21 cellular contexts compared by ENCODE assay signal in genomic region chr7:37007731-37008130, GRCh38.
DNase-seq lines count a peak whose midpoint lies in the region; ATAC-seq and TF ChIP-seq lines count a peak whose summit lies in the region.
"Had no signal": no experiment of that assay in that cellular context is flagged by ENCODE, and none has a peak within 500 bp of the region (broad histone marks: within the 10 kb centered on the region; RNA-seq: fewer than 3 reads in every experiment).

No MANE protein-coding gene starts in this region.

- H3K4me1 Mint-ChIP-seq in central memory CD8-positive, alpha-beta T cell = peaks cover 17% of the 10 kb centered on the region
- peaks cover 54% of the 10 kb centered on the region for H3K4me1 Mint-ChIP-seq in nephron
- H3K4me1 Mint-ChIP-seq in stimulated activated naive B cell treated with anti-CD40 and anti-IgM and Interleukin-4, amounts not matched to agents 10 μg/mL and 1 μg/mL and 100 μg/mL, for 72 hours = no peaks in the 10 kb centered on the region
- H3K4me1 Mint-ChIP-seq: B cell had no signal

- H3K9me3 Mint-ChIP-seq in central memory CD8-positive, alpha-beta T cell = no peaks in the 10 kb centered on the region
- H3K9me3 Mint-ChIP-seq in nephron = no peaks in the 10 kb centered on the region
- H3K9me3 Mint-ChIP-seq in stimulated activated naive B cell treated with anti-CD40 and anti-IgM and Interleukin-4, amounts not matched to agents 10 μg/mL and 1 μg/mL and 100 μg/mL, for 72 hours = peaks cover 0 to 2% of the 10 kb centered on the region in 2 donors

- H3K27me3 Mint-ChIP-seq in central memory CD8-positive, alpha-beta T cell = no peaks in the 10 kb centered on the region
- H3K27me3 Mint-ChIP-seq in nephron (ENCODE audit: low read depth) = no peaks in the 10 kb centered on the region
- H3K27me3 Mint-ChIP-seq in stimulated activated naive B cell treated with anti-CD40 and anti-IgM and Interleukin-4, amounts not matched to agents 10 μg/mL and 1 μg/mL and 100 μg/mL, for 72 hours = no peaks in the 10 kb centered on the region
- H3K27me3 Mint-ChIP-seq: B cell had no signal

- intact Hi-C loops in posterior cingulate gyrus (cut with DNase I) = no loop called here

- H3K4me3 Mint-ChIP-seq in central memory CD8-positive, alpha-beta T cell = no peak overlapping the region
- no peak overlapping the region for H3K4me3 Mint-ChIP-seq in nephron
- no peak overlapping the region for H3K4me3 Mint-ChIP-seq in stimulated activated naive B cell treated with anti-CD40 and anti-IgM and Interleukin-4, amounts not matched to agents 10 μg/mL and 1 μg/mL and 100 μg/mL, for 72 hours
- H3K4me3 Mint-ChIP-seq: B cell had no signal

- DNase-seq in NCI-H1694 treated with DMSO at 0.1 percent for 48 hours (lab: John Stamatoyannopoulos, UW) = peak; percentile 14
- no peak for DNase-seq in NCI-H1694 (lab: John Stamatoyannopoulos, UW)
- no peak for DNase-seq in central memory CD8-positive, alpha-beta T cell (ENCODE audit: low spot score in 2 of 2)
- no peak for DNase-seq in stimulated activated naive B cell treated with anti-CD40 and anti-IgM and Interleukin-4, amounts not matched to agents 10 μg/mL and 1 μg/mL and 100 μg/mL, for 72 hours
- DNase-seq in activated CD4-positive, alpha-beta T cell treated with anti-CD3 and anti-CD28 coated beads for 4 hours = no peak
- no peak for DNase-seq in posterior cingulate gyrus
- DNase-seq: 8988T, Caco-2, DMS53, KBM-7, NCI-H1105 treated with DMSO at 0.1 percent for 48 hours, NCI-H187, NCI-H226, NCI-H524, PC-3, RPMI8226, SIG-M5 had no signal

- H3K27ac Mint-ChIP-seq in central memory CD8-positive, alpha-beta T cell (ENCODE audit: low read depth) = peak overlapping the region; percentile 4
- peak overlapping the region in 2 of 3 experiments; percentile 14 to 21 for H3K27ac Mint-ChIP-seq in nephron
- H3K27ac Mint-ChIP-seq in stimulated activated naive B cell treated with anti-CD40 and anti-IgM and Interleukin-4, amounts not matched to agents 10 μg/mL and 1 μg/mL and 100 μg/mL, for 72 hours = peak overlapping the region; percentile 80
- H3K27ac Mint-ChIP-seq: B cell had no signal

- no peak for TF ChIP-seq CTCF in nephron (IDR thresholded peaks at IDR 0.05; ENCODE audit: unreplicated experiment in 3 of 3)

- no peak for ATAC-seq in central memory CD8-positive, alpha-beta T cell (replicated peaks; ENCODE audit: extremely low read depth, poor library complexity, severe bottlenecking)
- ATAC-seq in stimulated activated naive B cell treated with anti-CD40 and anti-IgM and Interleukin-4, amounts not matched to agents 10 μg/mL and 1 μg/mL and 100 μg/mL, for 72 hours (replicated peaks) = no peak
- ATAC-seq in GM18511 (IDR thresholded peaks at IDR 0.05; ENCODE audit: unreplicated experiment) = no peak
- ATAC-seq: HepG2, PC-3 had no signal

- peaks cover 15% of the 10 kb centered on the region for H3K36me3 Mint-ChIP-seq in central memory CD8-positive, alpha-beta T cell (ENCODE audit: insufficient read depth)
- no peaks in the 10 kb centered on the region for H3K36me3 Mint-ChIP-seq in nephron (ENCODE audit: low read depth)
- H3K36me3 Mint-ChIP-seq in stimulated activated naive B cell treated with anti-CD40 and anti-IgM and Interleukin-4, amounts not matched to agents 10 μg/mL and 1 μg/mL and 100 μg/mL, for 72 hours = peaks cover 14 to 53% of the 10 kb centered on the region in 2 donors

Comparison
In these comparisons a context has a peak if more than half of its experiments do, and no peak if none do; other contexts are left out.
1. H3K27ac Mint-ChIP-seq: peak in every context shown above with its lines; median percentile 80 in stimulated activated naive B cell treated with anti-CD40 and anti-IgM and Interleukin-4, amounts not matched to agents 10 μg/mL and 1 μg/mL and 100 μg/mL, for 72 hours; 18 in nephron; 4 in central memory CD8-positive, alpha-beta T cell.